25 cellular contexts compared by ENCODE assay signal in genomic region chr15:35530698-35531097, GRCh38.
"Had no signal": no experiment of that assay in that cellular context is flagged by ENCODE, and none has a peak within 500 bp of the region (broad histone marks: within the 10 kb centered on the region; RNA-seq: fewer than 3 reads in every experiment).

No MANE protein-coding gene starts in this region.

- FAIRE-seq: astrocyte, K562, RCC 7860 had no signal

- ATAC-seq: activated T-cell treated with anti-CD3 and anti-CD28 coated beads, Interleukin-2, amount 50 U/mL, for 4 hours; K562; PC-3; WTC11 had no signal

- H3K4me1 ChIP-seq: SJSA1 had no signal

- H3K27me3 ChIP-seq: brain microvascular endothelial cell, cardiac muscle cell, SJSA1 had no signal

- H3K36me3 ChIP-seq: brain microvascular endothelial cell, cardiac muscle cell had no signal

- DNase-seq: activated CD4-positive, alpha-beta memory T cell treated with anti-CD3 and anti-CD28 coated beads for 36 hours; activated CD4-positive, alpha-beta T cell treated with anti-CD3 and anti-CD28 coated beads for 48 hours; activated CD4-positive, CD25-positive, alpha-beta regulatory T cell treated with anti-CD3 and anti-CD28 coated beads, Interleukin-2, amount 50 U/mL, for 72 hours; activated CD8-positive, alpha-beta memory T cell treated with anti-CD3 and anti-CD28 coated beads for 24 hours; activated effector memory CD4-positive, alpha-beta T cell treated with anti-CD3 and anti-CD28 coated beads, Interleukin-2, amount 50 U/mL, for 16 hours; activated naive CD4-positive, alpha-beta T cell treated with anti-CD3 and anti-CD28 coated beads for 36 hours; activated T-cell treated with anti-CD3 and anti-CD28 coated beads, Interleukin-2, amount 50 U/mL, for 4 hours; amygdala; brain microvascular endothelial cell; Karpas-422; NCI-H1417 treated with DMSO at 0.1 percent for 48 hours; NCI-H1694; NCI-H2029 treated with DMSO at 0.1 percent for 48 hours; NCI-H226; NCI-H510A; NCI-H526 treated with DMSO at 0.1 percent for 48 hours; NCI-H82; PC-3; SHP77 had no signal

- H3K4me3 ChIP-seq: cardiac muscle cell, K562, SJSA1 had no signal

- H3K9me3 ChIP-seq: SJSA1 had no signal

- H3K27ac ChIP-seq: brain microvascular endothelial cell, cardiac muscle cell, SJSA1 had no signal
